6 cellular contexts compared by ENCODE assay signal in the genomic region with DNA sequence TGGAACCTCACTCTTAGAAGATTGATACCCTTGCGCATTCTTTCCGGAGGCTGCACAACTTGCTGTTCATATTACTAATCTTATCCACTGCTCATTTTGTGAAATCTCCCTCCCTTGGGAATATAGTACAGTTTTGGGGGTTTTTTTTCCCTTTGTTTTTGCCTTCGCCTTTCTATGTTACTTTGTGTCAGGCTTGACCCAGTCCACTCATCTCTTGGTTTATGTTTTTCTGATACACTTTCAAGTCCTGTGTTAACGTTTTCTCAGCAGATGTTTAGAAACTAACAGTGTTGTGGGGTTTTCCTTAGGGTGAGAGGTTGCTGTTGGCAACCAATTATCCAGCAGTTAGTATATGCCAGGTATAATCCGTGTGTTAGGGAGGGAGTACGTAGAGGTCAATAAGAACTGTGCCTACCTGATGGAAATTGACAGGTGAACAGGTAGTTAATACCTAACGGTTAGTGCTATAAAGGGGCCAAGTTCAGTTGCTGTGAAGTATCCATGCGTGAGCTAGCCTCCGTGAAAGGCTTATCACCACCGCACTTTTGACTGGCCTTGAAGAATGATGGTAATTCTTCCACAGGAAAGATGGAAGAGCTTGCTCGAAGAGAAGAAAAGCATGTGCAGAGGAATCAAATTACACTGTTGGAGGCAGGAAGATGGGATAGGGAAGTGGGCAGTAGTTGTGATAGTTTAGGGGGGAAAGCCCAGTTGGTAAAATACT. TPM values are rescaled to one million over a fixed set of nuclear protein-coding genes. Genes with fewer than 3 reads are reported as not detected.
DNase-seq lines count a peak whose midpoint lies in the region; ATAC-seq and TF ChIP-seq lines count a peak whose summit lies in the region.

No MANE protein-coding gene starts in this region.

- no peak for TF ChIP-seq CTCF in mesothelial cell of epicardium (IDR thresholded peaks at IDR 0.05; ENCODE audit: unreplicated experiment)

- H3K36me3 Mint-ChIP-seq in activated naive CD8-positive, alpha-beta T cell treated with anti-CD3 and anti-CD28 coated beads, Interleukin-2, amount 10 ng/mL, durations not matched to agents 7 days and 5 days = peaks cover 23% of the 10 kb centered on the region
- H3K36me3 Mint-ChIP-seq in mesothelial cell of epicardium = peaks cover 2% of the 10 kb centered on the region

- H3K4me1 Mint-ChIP-seq in activated naive CD8-positive, alpha-beta T cell treated with anti-CD3 and anti-CD28 coated beads, Interleukin-2, amount 10 ng/mL, durations not matched to agents 7 days and 5 days = peaks cover 47% of the 10 kb centered on the region
- peaks cover 49% of the 10 kb centered on the region for H3K4me1 Mint-ChIP-seq in mesothelial cell of epicardium

- no peak for ATAC-seq in activated naive CD8-positive, alpha-beta T cell treated with anti-CD3 and anti-CD28 coated beads, Interleukin-2, amount 10 ng/mL, durations not matched to agents 7 days and 5 days (ENCODE audit: low read depth)
- no peak for ATAC-seq in HG03442 (IDR thresholded peaks at IDR 0.05; ENCODE audit: unreplicated experiment)

- POLR2A ChIA-PET in activated naive CD8-positive, alpha-beta T cell treated with anti-CD3 and anti-CD28 coated beads, Interleukin-2, amount 10 ng/mL, durations not matched to agents 7 days and 5 days (lab: Charles Lee) = interaction anchor here (1.0 to 2.3 kb wide), 4 partner anchors 22 to 260 kb away, joined by 3 to 10 read pairs (median 5); no protein-coding TSS in a partner anchor

- DNase-seq in NCI-H82 (lab: John Stamatoyannopoulos, UW) (peak; percentile 53), NCI-H82 treated with DMSO at 0.1 percent for 48 hours (lab: John Stamatoyannopoulos, UW; ENCODE audit: unreplicated experiment) (no peak), mesothelial cell of epicardium (ENCODE audit: low spot score in 2 of 2, unreplicated experiment in 2 of 2) (no peak), HPDE6-E6E7 (ENCODE audit: extremely low spot score) (no peak)
- no peak for DNase-seq in activated naive CD8-positive, alpha-beta T cell treated with anti-CD3 and anti-CD28 coated beads, Interleukin-2, amount 10 ng/mL, durations not matched to agents 7 days and 5 days

- no peaks in the 10 kb centered on the region for H3K27me3 Mint-ChIP-seq in activated naive CD8-positive, alpha-beta T cell treated with anti-CD3 and anti-CD28 coated beads, Interleukin-2, amount 10 ng/mL, durations not matched to agents 7 days and 5 days
- H3K27me3 Mint-ChIP-seq in mesothelial cell of epicardium (ENCODE audit: low read depth) = no peaks in the 10 kb centered on the region

- H3K4me3 Mint-ChIP-seq in activated naive CD8-positive, alpha-beta T cell treated with anti-CD3 and anti-CD28 coated beads, Interleukin-2, amount 10 ng/mL, durations not matched to agents 7 days and 5 days = peak overlapping the region; percentile 97
- peak overlapping the region; percentile 94 for H3K4me3 Mint-ChIP-seq in mesothelial cell of epicardium

- no peaks in the 10 kb centered on the region for H3K9me3 Mint-ChIP-seq in activated naive CD8-positive, alpha-beta T cell treated with anti-CD3 and anti-CD28 coated beads, Interleukin-2, amount 10 ng/mL, durations not matched to agents 7 days and 5 days
- H3K9me3 Mint-ChIP-seq in mesothelial cell of epicardium = no peaks in the 10 kb centered on the region

- peak overlapping the region; percentile 98 for H3K27ac Mint-ChIP-seq in activated naive CD8-positive, alpha-beta T cell treated with anti-CD3 and anti-CD28 coated beads, Interleukin-2, amount 10 ng/mL, durations not matched to agents 7 days and 5 days
- peak overlapping the region; percentile 98 for H3K27ac Mint-ChIP-seq in mesothelial cell of epicardium

RNA-seq across cellular contexts. Expression of gene NFYA, which starts 1.4 kb away (rescaled TPM):
- total RNA-seq in activated naive CD8-positive, alpha-beta T cell treated with anti-CD3 and anti-CD28 coated beads, Interleukin-2, amount 10 ng/mL, durations not matched to agents 7 days and 5 days = 10 to 100 TPM; 44.4 to 47.7 TPM
- total RNA-seq in mesothelial cell of epicardium = 64.2 to 69.1 TPM (median 64.7 TPM) in 3 replicates

RNA-seq across cellular contexts. Expression of gene OARD1, which starts 2.0 kb away (rescaled TPM):
- total RNA-seq in activated naive CD8-positive, alpha-beta T cell treated with anti-CD3 and anti-CD28 coated beads, Interleukin-2, amount 10 ng/mL, durations not matched to agents 7 days and 5 days = 10 to 100 TPM; 38.9 to 40.8 TPM
- 24.6 to 26.8 TPM (median 26.8 TPM) in 3 replicates for total RNA-seq in mesothelial cell of epicardium

RNA-seq across cellular contexts. Expression of gene APOBEC2, which starts 21.1 kb away (rescaled TPM):
- not detected for total RNA-seq in activated naive CD8-positive, alpha-beta T cell treated with anti-CD3 and anti-CD28 coated beads, Interleukin-2, amount 10 ng/mL, durations not matched to agents 7 days and 5 days
- 0.22 to 0.51 TPM (median 0.45 TPM) in 3 replicates for total RNA-seq in mesothelial cell of epicardium

RNA-seq across cellular contexts. Expression of gene TSPO2, which starts 31.9 kb away (rescaled TPM):
- not detected for total RNA-seq in activated naive CD8-positive, alpha-beta T cell treated with anti-CD3 and anti-CD28 coated beads, Interleukin-2, amount 10 ng/mL, durations not matched to agents 7 days and 5 days
- not detected in 3 replicates for total RNA-seq in mesothelial cell of epicardium

RNA-seq across cellular contexts. Expression of gene UNC5CL, which starts 35.1 kb away (rescaled TPM):
- total RNA-seq in activated naive CD8-positive, alpha-beta T cell treated with anti-CD3 and anti-CD28 coated beads, Interleukin-2, amount 10 ng/mL, durations not matched to agents 7 days and 5 days = 1 to 10 TPM; 3.0 to 4.2 TPM
- total RNA-seq in mesothelial cell of epicardium = 2.0 to 2.2 TPM (median 2.1 TPM) in 3 replicates
